18 cellular contexts compared by ENCODE assay signal in the genomic region with DNA sequence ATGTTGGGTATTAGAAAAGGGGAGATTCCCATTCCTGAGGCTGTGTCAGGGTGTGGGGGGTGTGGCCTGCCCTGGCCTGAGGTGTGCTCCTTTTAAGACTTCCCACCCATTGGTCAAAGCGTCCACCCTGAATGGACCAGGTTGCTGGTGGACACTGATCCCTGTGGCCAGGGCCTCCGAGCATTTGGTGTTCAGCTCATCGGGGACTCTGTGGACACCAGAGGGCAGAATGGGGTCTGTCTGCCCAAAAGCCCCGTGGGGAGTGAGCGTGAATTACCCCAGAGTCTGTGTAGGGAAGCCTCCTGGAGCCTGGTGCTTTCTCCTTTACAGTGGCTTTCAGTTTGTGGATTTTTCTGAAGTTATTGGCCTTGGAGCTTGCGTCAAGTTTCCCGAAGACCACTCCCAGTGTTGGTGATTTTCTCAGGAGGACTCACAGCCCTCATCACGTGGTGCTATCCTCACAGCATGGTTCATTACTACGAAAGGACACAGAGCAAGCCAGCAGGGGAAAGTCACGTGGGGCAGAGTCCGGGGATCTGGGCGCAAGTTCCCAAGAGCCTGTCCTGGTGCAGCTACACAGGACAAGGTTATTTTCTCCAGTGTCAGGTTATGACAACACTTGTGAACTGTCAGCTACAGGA. TPM values are rescaled to one million over a fixed set of nuclear protein-coding genes. Genes with fewer than 3 reads are reported as not detected.
A peak's percentile ranks its signal among the peaks of the same experiment; 100 is the strongest.
DNase-seq lines count a peak whose midpoint lies in the region; ATAC-seq, FAIRE-seq and TF ChIP-seq lines count a peak whose summit lies in the region.
"Had no signal": no experiment of that assay in that cellular context is flagged by ENCODE, and none has a peak within 500 bp of the region (broad histone marks: within the 10 kb centered on the region; RNA-seq: fewer than 3 reads in every experiment).

No MANE protein-coding gene starts in this region.

- H2BK120ac ChIP-seq in IMR-90 (ENCODE audit: low read depth, low read length) = no peak overlapping the region

- 69% methylated on average over 7 of the region's 12 CpGs; no CpG with 5 or more reads in 1 of the 2 experiments for WGBS in IMR-90 (ENCODE audit: extremely low coverage in 2 of 2, insufficient read length in 1 of 2), 2 experiments
- WGBS in K562 (ENCODE audit: insufficient coverage, low coverage, missing lambda C conversion rate) = 3% methylated on average over 12 of the region's 12 CpGs
- 93% methylated on average over 10 of the region's 12 CpGs for WGBS in SK-N-SH (ENCODE audit: low lambda C conversion rate)

- BruUV-seq in IMR-90 (replicated peaks; lab: Mats Ljungman, UMichigan) (no TSS peak), K562 (replicated peaks; lab: Mats Ljungman, UMichigan) (no TSS peak)

- no peak overlapping the region for H3K27ac ChIP-seq in right atrium auricular region
- no peak overlapping the region for H3K27ac ChIP-seq in IMR-90 (ENCODE audit: insufficient read depth, low read length)
- H3K27ac ChIP-seq in K562 (ENCODE audit: extremely low read depth, low read depth, low read length) = no peak overlapping the region
- no peak overlapping the region for H3K27ac ChIP-seq in osteoblast (ENCODE audit: low read depth, low read length)
- no peak overlapping the region for H3K27ac ChIP-seq in SK-N-SH (ENCODE audit: low read depth in 2 of 2, low read length in 1 of 2)
- H3K27ac ChIP-seq: SJSA1 had no signal

- H2AFZ ChIP-seq in IMR-90 (replicated peaks; ENCODE audit: low read length, poor library complexity) (no peak overlapping the region), K562 (ENCODE audit: low read depth, low read length) (no peak overlapping the region), osteoblast (ENCODE audit: low read length) (no peak overlapping the region), SK-N-SH (ENCODE audit: low read depth) (no peak overlapping the region)

- no peak overlapping the region for H4K8ac ChIP-seq in IMR-90 (ENCODE audit: low read depth in 2 of 2, low read length in 2 of 2)

- H3K9me2 ChIP-seq in SK-N-SH = no peaks in the 10 kb centered on the region

- dilution Hi-C loops in IMR-90 (cut with HindIII; ENCODE audit: low sequenced_read_pairs, unreplicated experiment) = no loop called here

- no peak overlapping the region for H2BK5ac ChIP-seq in IMR-90 (ENCODE audit: low read depth, low read length, poor library complexity, severe bottlenecking)

- POLR2A ChIA-PET in IMR-90 (lab: Charles Lee; ENCODE audit: unreplicated experiment) = no interaction called here
- POLR2A ChIA-PET in K562 (lab: Yijun Ruan, JAX) = interaction anchor here (0.6 to 1.0 kb wide), 3 partner anchors 10 to 1040 kb away, joined by 3 to 4 read pairs (median 3); no protein-coding TSS in a partner anchor
- POLR2A ChIA-PET in SK-N-SH (lab: Yijun Ruan, JAX) = no interaction called here

- no peak overlapping the region for H3K14ac ChIP-seq in IMR-90 (replicated peaks; ENCODE audit: low read depth, low read length)

- H3K36me3 ChIP-seq in right atrium auricular region (no peaks in the 10 kb centered on the region), IMR-90 (ENCODE audit: control insufficient read depth, insufficient read depth, low read length) (no peaks in the 10 kb centered on the region), K562 (ENCODE audit: control insufficient read depth, insufficient read depth, low read length) (no peaks in the 10 kb centered on the region), osteoblast (ENCODE audit: insufficient read depth, low read length) (no peaks in the 10 kb centered on the region), SK-N-SH (replicated peaks in 1 of 2; ENCODE audit: control insufficient read depth in 1 of 2, insufficient read depth in 2 of 2, low read length in 1 of 2) (no peaks in the 10 kb centered on the region)
- H3K36me3 ChIP-seq: SJSA1 had no signal

- TF ChIP-seq RAD21 in IMR-90 (IDR thresholded peaks at IDR 0.05; ENCODE audit: low read length) (no peak), K562 (CRISPR knock-in tag; conservative IDR thresholded peaks at IDR 0.05 in 1 of 2, IDR thresholded peaks at IDR 0.05 in 1 of 2) (peak in 1 of 2 experiments; percentile 53; a peak in 2 of 4 replicates), SK-N-SH (IDR thresholded peaks at IDR 0.05; ENCODE audit: low read length) (no peak)

- no peak for TF ChIP-seq POLR2A in IMR-90 (IDR thresholded peaks at IDR 0.05; ENCODE audit: low read depth, low read length)
- no peak for TF ChIP-seq POLR2A in K562 (conservative IDR thresholded peaks at IDR 0.05)

- H2AK5ac ChIP-seq in IMR-90 (ENCODE audit: low read depth, low read length) = no peak overlapping the region

- H3K9me1 ChIP-seq in IMR-90 (ENCODE audit: insufficient read depth, low read length) (no peaks in the 10 kb centered on the region), K562 (ENCODE audit: control insufficient read depth, insufficient read depth, low read length) (no peaks in the 10 kb centered on the region)

- TF ChIP-seq EP300 in K562 (IDR thresholded peaks at IDR 0.05; ENCODE audit: low read length) (no peak), SK-N-SH (IDR thresholded peaks at IDR 0.05; ENCODE audit: borderline replicate concordance in 1 of 2, low read depth in 1 of 2, low read length in 1 of 2) (no peak)

- no peak overlapping the region for H3K18ac ChIP-seq in IMR-90 (ENCODE audit: low read depth, low read length)

- H3K27me3 ChIP-seq in right atrium auricular region = no peaks in the 10 kb centered on the region
- peaks cover 5% of the 10 kb centered on the region; the same call in 1 of the 2 replicates for H3K27me3 ChIP-seq in IMR-90 (ENCODE audit: control insufficient read depth, insufficient read depth, low read length)
- peaks cover 33 to 74% of the 10 kb centered on the region in 2 experiments; a peak in 4 of 5 replicates for H3K27me3 ChIP-seq in K562 (ENCODE audit: control insufficient read depth in 2 of 2, insufficient read depth in 2 of 2, low read length in 2 of 2)
- no peaks in the 10 kb centered on the region for H3K27me3 ChIP-seq in osteoblast (ENCODE audit: insufficient read depth, low read length)
- no peaks in the 10 kb centered on the region for H3K27me3 ChIP-seq in SK-N-SH (ENCODE audit: insufficient read depth)
- H3K27me3 ChIP-seq: SJSA1 had no signal

- H3F3A ChIP-seq in SK-N-SH (replicated peaks; ENCODE audit: insufficient read depth) = peaks cover 6% of the 10 kb centered on the region

- no peak overlapping the region for H2BK20ac ChIP-seq in IMR-90 (ENCODE audit: low read depth, low read length)

- no peak overlapping the region for H4K91ac ChIP-seq in IMR-90 (ENCODE audit: insufficient read depth, low read depth, low read length)

- FAIRE-seq in K562 (lab: Jason Lieb, UNC) = no peak
- FAIRE-seq: A204.1, GM12892 had no signal

- DNase-seq in Right ventricle myocardium inferior (ENCODE audit: missing footprints) (no peak), right atrium auricular region (ENCODE audit: low spot score) (no peak), IMR-90 (no peak), K562 (ENCODE audit: extremely low read depth in 1 of 4, low spot score in 3 of 4) (peak; percentile 31 to 50 (median 38)), osteoblast (ENCODE audit: insufficient read length, low spot score, missing footprints) (peak; percentile 62), dermis blood vessel endothelial cell (no peak), SK-N-SH (no peak), MV-4-11 (lab: John Stamatoyannopoulos, UW) (no peak)
- DNase-seq: Calu3; CD4-positive, alpha-beta T cell; DND-41; GDM1; NCI-H1048; NCI-H1694; NCI-H774 had no signal

- no peaks in the 10 kb centered on the region for H3K79me2 ChIP-seq in K562 (ENCODE audit: control insufficient read depth, insufficient read depth, low read length)
- H3K79me2 ChIP-seq in osteoblast (ENCODE audit: insufficient read depth, low read length) = no peaks in the 10 kb centered on the region
- no peaks in the 10 kb centered on the region for H3K79me2 ChIP-seq in SK-N-SH (ENCODE audit: insufficient read depth)

- CTCF ChIA-PET in IMR-90 (lab: Yijun Ruan, JAX) = no interaction called here
- CTCF ChIA-PET in K562 (lab: Yijun Ruan, JAX; ENCODE audit: low intra/inter-chr PET ratio) = no interaction called here
- CTCF ChIA-PET in SK-N-SH (lab: Yijun Ruan, JAX) = interaction anchor here (0.7 to 2.2 kb wide), 5 partner anchors 12 to 1372 kb away, joined by 3 to 11 read pairs (median 3); no protein-coding TSS in a partner anchor

- H3K4me3 ChIP-seq in right atrium auricular region = no peak overlapping the region
- H3K4me3 ChIP-seq in IMR-90 (ENCODE audit: insufficient read depth, low read depth, low read length) = no peak overlapping the region
- H3K4me3 ChIP-seq in K562 = no peak overlapping the region
- no peak overlapping the region for H3K4me3 ChIP-seq in osteoblast (ENCODE audit: insufficient read depth, low read length)
- H3K4me3 ChIP-seq in SK-N-SH (ENCODE audit: low read depth in 2 of 2, low read length in 1 of 2) = no peak overlapping the region
- H3K4me3 ChIP-seq: SJSA1 had no signal

- no peak overlapping the region for H4K5ac ChIP-seq in IMR-90 (ENCODE audit: low read depth, low read length)

- ATAC-seq in Right ventricle myocardium inferior (peak; percentile 20), IMR-90 (ENCODE audit: low read depth) (no peak), K562 (peak; percentile 59)

- no peaks in the 10 kb centered on the region for H3K9me3 ChIP-seq in right atrium auricular region
- no peaks in the 10 kb centered on the region for H3K9me3 ChIP-seq in IMR-90 (ENCODE audit: control insufficient read depth, insufficient read depth, low read length)
- H3K9me3 ChIP-seq in K562 (replicated peaks; ENCODE audit: control insufficient read depth, insufficient read depth, low read depth, low read length) = no peaks in the 10 kb centered on the region
- no peaks in the 10 kb centered on the region for H3K9me3 ChIP-seq in osteoblast (ENCODE audit: low read depth, low read length)
- H3K9me3 ChIP-seq in SK-N-SH = no peaks in the 10 kb centered on the region
- H3K9me3 ChIP-seq: SJSA1 had no signal

- no peak overlapping the region for H3K9ac ChIP-seq in IMR-90 (ENCODE audit: low read depth, low read length)
- no peak overlapping the region for H3K9ac ChIP-seq in K562 (ENCODE audit: insufficient read depth in 1 of 2, low read depth in 2 of 2, low read length in 2 of 2)
- no peak overlapping the region for H3K9ac ChIP-seq in SK-N-SH

- intact Hi-C loops in Right ventricle myocardium inferior (cut with DNase I) = loop anchor here (5.0 kb wide), 2 partner anchors 69 to 979 kb away; no protein-coding TSS in a partner anchor
- intact Hi-C loops in IMR-90 (cut with micrococcal nuclease) = loop anchor here (5.0 kb wide), 1 partner anchor 1049 kb away; no protein-coding TSS in a partner anchor
- intact Hi-C loops in K562 (cut with micrococcal nuclease) = loop anchor here (5.0 kb wide), 3 partner anchors 54 to 1049 kb away; no protein-coding TSS in a partner anchor

- no peak overlapping the region for H3K56ac ChIP-seq in IMR-90 (ENCODE audit: extremely low read depth, insufficient read depth, low read length)

- H3K4me1 ChIP-seq in right atrium auricular region = peaks cover 0 to 19% of the 10 kb centered on the region in 2 donors
- H3K4me1 ChIP-seq in IMR-90 (ENCODE audit: control insufficient read depth, insufficient read depth, low read length) = no peaks in the 10 kb centered on the region
- H3K4me1 ChIP-seq in K562 (replicated peaks in 1 of 2; ENCODE audit: control insufficient read depth in 2 of 2, insufficient read depth in 2 of 2, low read length in 2 of 2) = peaks cover 0 to 18% of the 10 kb centered on the region in 2 experiments; a peak in 2 of 5 replicates
- H3K4me1 ChIP-seq in osteoblast (ENCODE audit: insufficient read depth, low read length) = peaks cover 10% of the 10 kb centered on the region
- peaks cover 5 to 25% of the 10 kb centered on the region in 2 experiments for H3K4me1 ChIP-seq in SK-N-SH (ENCODE audit: control insufficient read depth in 1 of 2, insufficient read depth in 2 of 2, low read depth in 1 of 2, low read length in 1 of 2)

- H3K4ac ChIP-seq in IMR-90 (ENCODE audit: low read depth, low read length) = no peak overlapping the region

- no peak overlapping the region for H3K23ac ChIP-seq in IMR-90 (ENCODE audit: low read depth, low read length)

- H2BK15ac ChIP-seq in IMR-90 (ENCODE audit: low read depth, low read length) = no peak overlapping the region

- H2AK9ac ChIP-seq in IMR-90 (replicated peaks; ENCODE audit: low read depth, low read length, poor library complexity) = peak overlapping the region; percentile 37

- TF ChIP-seq CTCF in right atrium auricular region (IDR thresholded peaks at IDR 0.05) (no peak), IMR-90 (conservative IDR thresholded peaks at IDR 0.05; ENCODE audit: low read depth, low read length) (no peak), K562 (IDR thresholded peaks at IDR 0.05 in 2 of 3, conservative IDR thresholded peaks at IDR 0.05 in 1 of 3; ENCODE audit: insufficient read depth in 2 of 3, low read depth in 1 of 3, low read length in 3 of 3) (peak; percentile 29 to 43 (median 41); a peak in 3 of 6 replicates), osteoblast (IDR thresholded peaks at IDR 0.05; ENCODE audit: extremely low read depth, low read depth, low read length) (no peak), SK-N-SH (IDR thresholded peaks at IDR 0.05) (no peak)

- H3K4me2 ChIP-seq in IMR-90 (ENCODE audit: low read depth, low read length) (no peak overlapping the region), K562 (ENCODE audit: insufficient read depth, low read length) (peak overlapping the region; percentile 1; the same call in 1 of the 2 replicates), osteoblast (ENCODE audit: insufficient read depth, low read length) (no peak overlapping the region), SK-N-SH (no peak overlapping the region)

- H4K20me1 ChIP-seq in IMR-90 (ENCODE audit: insufficient read depth, low read length) = no peaks in the 10 kb centered on the region
- H4K20me1 ChIP-seq in K562 (replicated peaks; ENCODE audit: control insufficient read depth, insufficient read depth, low read length) = peaks cover 6% of the 10 kb centered on the region; the same call in 1 of the 2 replicates
- no peaks in the 10 kb centered on the region for H4K20me1 ChIP-seq in osteoblast (ENCODE audit: insufficient read depth, low read length)
- H4K20me1 ChIP-seq in SK-N-SH (ENCODE audit: insufficient read depth) = no peaks in the 10 kb centered on the region

- in situ Hi-C loops in IMR-90 (cut with MboI; ENCODE audit: low sequenced_read_pairs) = loop anchor here (5.0 kb wide), 1 partner anchor 979 kb away; no protein-coding TSS in a partner anchor
- in situ Hi-C loops in K562 (cut with MboI) = no loop called here

- no peaks in the 10 kb centered on the region for H3K79me1 ChIP-seq in IMR-90 (ENCODE audit: low read depth in 1 of 2, low read length in 2 of 2)

RNA-seq across cellular contexts. Expression of a gene that starts 55.5 kb away (rescaled TPM):
- total RNA-seq in Right ventricle myocardium inferior = 13.0 TPM
- 10 to 100 TPM in 1 of 2 donors, 1 to 10 TPM in 1; 7.3 to 14.9 TPM for total RNA-seq in right atrium auricular region
- total RNA-seq in IMR-90 (2012; rRNA removed) = 5.9 and 8.6 TPM in 2 replicates
- polyA plus RNA-seq in IMR-90 (2012; rRNA removed) = 17.2 and 19.8 TPM in 2 replicates
- 5.2 and 10.0 TPM in 2 replicates for polyA plus RNA-seq in IMR-90 (2012; cell fraction: cytosol; rRNA removed)
- polyA plus RNA-seq in IMR-90 (2012; cell fraction: nucleus; rRNA removed; ENCODE audit: low replicate concordance) = 74.3 and 80.4 TPM in 2 replicates
- total RNA-seq in K562 (2011; cell fraction: chromatin; rRNA removed; ENCODE audit: low replicate concordance) = 144 and 165 TPM in 2 replicates
- total RNA-seq in K562 (2011; cell fraction: nucleolus; rRNA removed) = 58.9 and 66.3 TPM in 2 replicates
- total RNA-seq in K562 (2011; cell fraction: nucleoplasm; rRNA removed) = 88.6 and 115 TPM in 2 replicates
- total RNA-seq in K562 (2014; rRNA removed) = 10.9 and 16.5 TPM in 2 replicates
- 11.6 and 13.0 TPM in 2 replicates for total RNA-seq in K562 (2014; rRNA removed; fragmentation: Illumina TruSeq; extraction: Trizol)
- 14.9 and 17.7 TPM in 2 replicates for total RNA-seq in K562 (2015; rRNA removed; fragmentation: Illumina TruSeq; extraction: Trizol)
- total RNA-seq in K562 (2021) = 24.0 and 26.6 TPM in 2 replicates
- polyA plus RNA-seq in K562 (2011; rRNA removed) = 7.4 and 8.2 TPM in 2 replicates
- 4.4 and 5.5 TPM in 2 replicates for polyA plus RNA-seq in K562 (2011; cell fraction: cytosol; rRNA removed)
- 76.9 and 93.7 TPM in 2 replicates for polyA plus RNA-seq in K562 (2011; cell fraction: nucleus; rRNA removed)
- 14.4 and 14.7 TPM in 2 replicates for polyA plus RNA-seq in K562 (2012)
- 25.7 and 27.3 TPM in 2 replicates for polyA plus RNA-seq in K562 (2014; fragmentation: Illumina TruSeq; extraction: Trizol)
- 1 to 10 TPM; 1.3 to 1.6 TPM for polyA plus RNA-seq in K562 (2014; fragmentation: Nextera tagmentation; extraction: Ambion mirVana)
- 18.8 and 20.3 TPM in 2 replicates for polyA plus RNA-seq in K562 (2014; rRNA removed)
- polyA minus RNA-seq in K562 (2011; rRNA and poly(A)+ RNA removed) = 14.8 and 19.0 TPM in 2 replicates
- 7.3 and 8.5 TPM in 2 replicates for polyA minus RNA-seq in K562 (2011; cell fraction: cytosol; rRNA and poly(A)+ RNA removed)
- polyA minus RNA-seq in K562 (2011; cell fraction: nucleus; rRNA and poly(A)+ RNA removed) = 41.6 and 56.6 TPM in 2 replicates
- total RNA-seq in osteoblast = 16.5 and 21.4 TPM in 2 replicates
- total RNA-seq in dermis blood vessel endothelial cell = 7.8 and 12.2 TPM in 2 replicates
- polyA plus RNA-seq in SK-N-SH (2012; rRNA removed) = 5.2 and 6.0 TPM in 2 replicates
- 4.2 and 4.5 TPM in 2 replicates for polyA plus RNA-seq in SK-N-SH (2012; cell fraction: cytosol; rRNA removed)
- 40.7 and 44.6 TPM in 2 replicates for polyA plus RNA-seq in SK-N-SH (2012; cell fraction: nucleus; rRNA removed)

Comparison
In these comparisons a context has a peak if more than half of its experiments do, and no peak if none do; other contexts are left out.
1. DNase-seq: peak in K562 (4 of 4) and osteoblast (single experiment); none in Right ventricle myocardium inferior (single experiment), right atrium auricular region (single experiment), IMR-90 (single experiment), dermis blood vessel endothelial cell (single experiment), SK-N-SH (single experiment) and MV-4-11 (single experiment).
2. CTCF ChIP-seq: peak in K562 (3 of 3); none in right atrium auricular region (0 of 2), IMR-90 (single experiment), osteoblast (single experiment) and SK-N-SH (single experiment).